Comparison of ENCODE assay signal across 8 cellular contexts in genomic region chr12:54189198-54189539, GRCh38.
A peak's percentile ranks its signal among the peaks of the same experiment; 100 is the strongest.
DNase-seq lines count a peak whose midpoint lies in the region; ATAC-seq and TF ChIP-seq lines count a peak whose summit lies in the region.

No MANE protein-coding gene starts in this region.

- H3K9me3 ChIP-seq in WERI-Rb-1 (ENCODE audit: severe bottlenecking): no peaks in the 10 kb centered on the region
- H3K9me3 ChIP-seq in stomach smooth muscle (ENCODE audit: control insufficient read depth in 2 of 2, low read length in 2 of 2): no peaks in the 10 kb centered on the region

- H3K27ac ChIP-seq in WERI-Rb-1 (peak overlapping the region; percentile 38; the same call in 1 of the 2 replicates), stomach smooth muscle (ENCODE audit: low read length) (no peak overlapping the region)

- no peak for ATAC-seq in HG03025 (IDR thresholded peaks at IDR 0.05; ENCODE audit: low FRiP score, unreplicated experiment)

- H3K27me3 ChIP-seq in WERI-Rb-1 (ENCODE audit: insufficient read depth, low read depth, severe bottlenecking) (no peaks in the 10 kb centered on the region), stomach smooth muscle (ENCODE audit: control insufficient read depth in 1 of 2, insufficient read depth in 2 of 2, low read length in 2 of 2) (peaks cover 15 to 29% of the 10 kb centered on the region in 2 donors)

- peaks cover 12% of the 10 kb centered on the region for H3K36me3 ChIP-seq in WERI-Rb-1
- H3K36me3 ChIP-seq in stomach smooth muscle (ENCODE audit: control insufficient read depth in 2 of 2, insufficient read depth in 2 of 2, low read length in 2 of 2): no peaks in the 10 kb centered on the region

- TF ChIP-seq CTCF in WERI-Rb-1 (IDR thresholded peaks at IDR 0.05; ENCODE audit: low read depth, low read length): no peak

- H3K9ac ChIP-seq in stomach smooth muscle (ENCODE audit: low read length in 2 of 2): no peak overlapping the region

- DNase-seq in activated CD8-positive, alpha-beta memory T cell treated with anti-CD3 and anti-CD28 coated beads for 24 hours: peak; percentile 62
- DNase-seq in activated CD8-positive, alpha-beta memory T cell treated with anti-CD3 and anti-CD28 coated beads, Interleukin-2, amount 50 U/mL, for 4 hours: no peak
- DNase-seq in WERI-Rb-1: no peak
- no peak for DNase-seq in amygdala (lab: John Stamatoyannopoulos, UW)
- DNase-seq in NCI-H128 (lab: John Stamatoyannopoulos, UW; ENCODE audit: unreplicated experiment): no peak

- H3K4me1 ChIP-seq in stomach smooth muscle (ENCODE audit: control insufficient read depth, insufficient read depth, low read length): peaks cover 9% of the 10 kb centered on the region

- H3K4me3 ChIP-seq in WERI-Rb-1 (ENCODE audit: low read depth, low read length): peak overlapping the region; percentile 3; the same call in 1 of the 2 replicates
- peak overlapping the region; percentile 5 for H3K4me3 ChIP-seq in iPS-11a (ENCODE audit: low read depth, low read length)
- peak overlapping the region; percentile 82 to 84 for H3K4me3 ChIP-seq in stomach smooth muscle (ENCODE audit: low read length in 2 of 2)

Comparison
In these comparisons a context has a peak if more than half of its experiments do, and no peak if none do; other contexts are left out.
1. H3K4me3 ChIP-seq: peak in every context shown above with its lines; median percentile 83 in stomach smooth muscle; 5 in iPS-11a; 3 in WERI-Rb-1.